In genomic region chr1:239368436-239369109, GRCh38 we compare ENCODE assay signal across 26 cellular contexts. TPM values are rescaled to one million over a fixed set of nuclear protein-coding genes. Genes with fewer than 3 reads are reported as not detected.
DNase-seq lines count a peak whose midpoint lies in the region; ATAC-seq and TF ChIP-seq lines count a peak whose summit lies in the region.
"Had no signal": no experiment of that assay in that cellular context is flagged by ENCODE, and none has a peak within 500 bp of the region (broad histone marks: within the 10 kb centered on the region; RNA-seq: fewer than 3 reads in every experiment).

No MANE protein-coding gene starts in this region.

- H3K4me2 ChIP-seq in hepatocyte (peak overlapping the region; percentile 7), osteoblast (ENCODE audit: insufficient read depth, low read length) (no peak overlapping the region)
- H3K4me2 ChIP-seq: A549 had no signal

- H3K4me1 ChIP-seq in Caco-2, result peaks cover 6% of the 10 kb centered on the region
- no peaks in the 10 kb centered on the region for H3K4me1 ChIP-seq in hepatocyte (ENCODE audit: insufficient read depth)
- H3K4me1 ChIP-seq in osteoblast (ENCODE audit: insufficient read depth, low read length), result no peaks in the 10 kb centered on the region
- H3K4me1 ChIP-seq: A549, psoas muscle, suprapubic skin, uterus had no signal

- H3K27me3 Mint-ChIP-seq in Caco-2 (ENCODE audit: insufficient read depth, unreplicated experiment), result no peaks in the 10 kb centered on the region

- H3K9me3 Mint-ChIP-seq in Caco-2 (ENCODE audit: unreplicated experiment), result peaks cover 11% of the 10 kb centered on the region
- H3K9me3 Mint-ChIP-seq: activated naive CD8-positive, alpha-beta T cell treated with anti-CD3 and anti-CD28 coated beads for 36 hours; CD8-positive, alpha-beta T cell had no signal

- no peak overlapping the region for H3K27ac Mint-ChIP-seq in Caco-2 (ENCODE audit: unreplicated experiment)
- H3K27ac Mint-ChIP-seq: activated naive CD8-positive, alpha-beta T cell treated with anti-CD3 and anti-CD28 coated beads for 36 hours; CD8-positive, alpha-beta T cell; naive B cell had no signal

- CTCF ChIA-PET in Caco-2 (lab: Charles Lee), result no interaction called here

- H3K4me3 Mint-ChIP-seq in Caco-2 (ENCODE audit: unreplicated experiment), result peak overlapping the region; percentile 35
- H3K4me3 Mint-ChIP-seq: activated naive CD8-positive, alpha-beta T cell treated with anti-CD3 and anti-CD28 coated beads for 36 hours; CD8-positive, alpha-beta T cell; naive B cell had no signal

- no peaks in the 10 kb centered on the region for H3K9me2 ChIP-seq in hepatocyte (replicated peaks; ENCODE audit: insufficient read depth)

- DNase-seq in Caco-2 (peak in 1 of 2 experiments; percentile 31), SKM-1 (lab: John Stamatoyannopoulos, UW; ENCODE audit: unreplicated experiment) (peak; percentile 44), hepatocyte (ENCODE audit: low spot score) (peak; percentile 46), osteoblast (ENCODE audit: insufficient read length, low spot score, missing footprints) (peak; percentile 22), kidney glomerular epithelial cell (lab: John Stamatoyannopoulos, UW) (no peak), cortex of kidney (lab: John Stamatoyannopoulos, UW) (no peak)
- DNase-seq: activated CD4-positive, alpha-beta T cell treated with anti-CD3 and anti-CD28 coated beads for 4 hours; activated effector memory CD4-positive, alpha-beta T cell treated with anti-CD3 and anti-CD28 coated beads, Interleukin-2, amount 50 U/mL, for 16 hours; activated naive CD8-positive, alpha-beta T cell treated with anti-CD3 and anti-CD28 coated beads for 36 hours; activated T-cell treated with anti-CD3 and anti-CD28 coated beads for 4 hours; CD8-positive, alpha-beta T cell; DMS153; dorsolateral prefrontal cortex; KBM-7; kidney; MM.1S; naive B cell; NCI-H2107; NCI-H82; psoas muscle; stimulated activated naive CD4-positive, alpha-beta T cell; uterus had no signal

- H4K20me1 ChIP-seq in hepatocyte (ENCODE audit: insufficient read depth, poor library complexity, severe bottlenecking), result no peaks in the 10 kb centered on the region
- H4K20me1 ChIP-seq in osteoblast (ENCODE audit: insufficient read depth, low read length), result no peaks in the 10 kb centered on the region

- H3K9me3 ChIP-seq in Caco-2 (no peaks in the 10 kb centered on the region), hepatocyte (ENCODE audit: low read depth) (no peaks in the 10 kb centered on the region), osteoblast (ENCODE audit: low read depth, low read length) (no peaks in the 10 kb centered on the region)
- H3K9me3 ChIP-seq: A549, psoas muscle, suprapubic skin, uterus had no signal

- TF ChIP-seq CTCF in Caco-2 (IDR thresholded peaks at IDR 0.05; ENCODE audit: insufficient read depth in 1 of 2, low read depth in 1 of 2, low read length in 1 of 2, severe bottlenecking in 1 of 2, unreplicated experiment in 1 of 2) (no peak), hepatocyte (IDR thresholded peaks at IDR 0.05; ENCODE audit: poor library complexity) (no peak), osteoblast (IDR thresholded peaks at IDR 0.05; ENCODE audit: extremely low read depth, low read depth, low read length) (no peak)

- 26% methylated on average over 7 of the region's 7 CpGs for WGBS in hepatocyte (ENCODE audit: low lambda C conversion rate, missing lambda C conversion rate)

- H3K79me2 ChIP-seq in hepatocyte, result no peaks in the 10 kb centered on the region
- H3K79me2 ChIP-seq in osteoblast (ENCODE audit: insufficient read depth, low read length), result no peaks in the 10 kb centered on the region

- intact Hi-C loops in Caco-2 (cut with micrococcal nuclease; ENCODE audit: unreplicated experiment), result no loop called here

- H3K36me3 Mint-ChIP-seq in Caco-2 (ENCODE audit: insufficient read depth, unreplicated experiment), result peaks cover 9% of the 10 kb centered on the region
- H3K36me3 Mint-ChIP-seq: activated naive CD8-positive, alpha-beta T cell treated with anti-CD3 and anti-CD28 coated beads for 36 hours; CD8-positive, alpha-beta T cell; naive B cell had no signal

- H3K36me3 ChIP-seq in Caco-2 (ENCODE audit: control insufficient read depth, insufficient read depth, low read length) (no peaks in the 10 kb centered on the region), hepatocyte (replicated peaks; ENCODE audit: insufficient read depth, low read depth) (no peaks in the 10 kb centered on the region), osteoblast (ENCODE audit: insufficient read depth, low read length) (no peaks in the 10 kb centered on the region)
- H3K36me3 ChIP-seq: suprapubic skin, uterus had no signal

- H3K4me3 ChIP-seq in Caco-2 (ENCODE audit: low read depth, low read length), result no peak overlapping the region
- no peak overlapping the region for H3K4me3 ChIP-seq in hepatocyte
- no peak overlapping the region for H3K4me3 ChIP-seq in osteoblast (ENCODE audit: insufficient read depth, low read length)
- H3K4me3 ChIP-seq: A549, dorsolateral prefrontal cortex, psoas muscle, suprapubic skin, uterus had no signal

- H2AFZ ChIP-seq in hepatocyte (no peak overlapping the region), osteoblast (ENCODE audit: low read length) (no peak overlapping the region)

- ATAC-seq in HG02973 (IDR thresholded peaks at IDR 0.05; ENCODE audit: unreplicated experiment), result no peak
- ATAC-seq in HG03135 (IDR thresholded peaks at IDR 0.05; ENCODE audit: unreplicated experiment), result no peak
- ATAC-seq: A549; CD8-positive, alpha-beta T cell; psoas muscle had no signal

- H3K27me3 ChIP-seq in Caco-2 (replicated peaks; ENCODE audit: control insufficient read depth, insufficient read depth, low read length), result no peaks in the 10 kb centered on the region
- no peaks in the 10 kb centered on the region for H3K27me3 ChIP-seq in hepatocyte
- H3K27me3 ChIP-seq in osteoblast (ENCODE audit: insufficient read depth, low read length), result no peaks in the 10 kb centered on the region
- H3K27me3 ChIP-seq: suprapubic skin, uterus had no signal

- BruUV-seq in Caco-2 (replicated peaks; lab: Mats Ljungman, UMichigan), result no TSS peak

- H3K27ac ChIP-seq in hepatocyte (peak overlapping the region; percentile 52), osteoblast (ENCODE audit: low read depth, low read length) (no peak overlapping the region)
- H3K27ac ChIP-seq: A549, dorsolateral prefrontal cortex, psoas muscle, suprapubic skin, uterus had no signal

- POLR2A ChIA-PET in Caco-2 (lab: Charles Lee), result no interaction called here

- peaks cover 29% of the 10 kb centered on the region for H3K4me1 Mint-ChIP-seq in Caco-2 (ENCODE audit: low read depth, unreplicated experiment)
- H3K4me1 Mint-ChIP-seq: activated naive CD8-positive, alpha-beta T cell treated with anti-CD3 and anti-CD28 coated beads for 36 hours; naive B cell had no signal

RNA-seq across cellular contexts. Expression of gene CHRM3, which starts 17.8 kb away (rescaled TPM):
- total RNA-seq in Caco-2 (2022), result 6.8 and 8.6 TPM in 2 replicates
- 5.5 and 6.6 TPM in 2 replicates for total RNA-seq in hepatocyte
- polyA plus RNA-seq in hepatocyte, result 2.5 and 5.7 TPM in 2 replicates
- under 0.01 and 0.29 TPM in 2 replicates for total RNA-seq in osteoblast
- total RNA-seq: CD8-positive, alpha-beta T cell had no signal

Comparison
In these comparisons a context has a peak if more than half of its experiments do, and no peak if none do; other contexts are left out.
1. DNase-seq: peak in SKM-1 (single experiment), hepatocyte (single experiment) and osteoblast (single experiment); none in kidney glomerular epithelial cell (single experiment) and cortex of kidney (single experiment).